Comparison of ENCODE assay signal across 23 cellular contexts in genomic region chr2:236840215-236840614, GRCh38.
DNase-seq lines count a peak whose midpoint lies in the region; ATAC-seq and TF ChIP-seq lines count a peak whose summit lies in the region.
"Had no signal": no experiment of that assay in that cellular context is flagged by ENCODE, and none has a peak within 500 bp of the region (broad histone marks: within the 10 kb centered on the region; RNA-seq: fewer than 3 reads in every experiment).

No MANE protein-coding gene starts in this region.

- no peak overlapping the region for H3K18ac ChIP-seq in mesenchymal stem cell (ENCODE audit: low read depth in 1 of 2, low read length in 2 of 2)

- CTCF ChIA-PET in BJ (lab: Yijun Ruan, JAX): interaction anchor here (1.1 to 1.2 kb wide), 2 partner anchors 14 to 187 kb away, joined by 3 to 4 read pairs; no protein-coding TSS in a partner anchor

- no peak overlapping the region for H2BK12ac ChIP-seq in mesenchymal stem cell (ENCODE audit: low read length in 2 of 2)

- intact Hi-C loops in gastrocnemius medialis (cut with DNase I; ENCODE audit: low total_unique reads): no loop called here

- ATAC-seq in gastrocnemius medialis: no peak
- ATAC-seq: CD8-positive, alpha-beta T cell; HCT116; Right ventricle myocardium inferior had no signal

- peak; percentile 40 for DNase-seq in BJ (ENCODE audit: low read depth)
- DNase-seq in GM23248: peak; percentile 28
- DNase-seq in gastrocnemius medialis: no peak
- DNase-seq in stimulated activated CD8-positive, alpha-beta memory T cell treated with anti-CD3 and anti-CD28 coated beads, Interleukin-4, amount 100 ng/mL, for 48 hours: no peak
- DNase-seq in mesenchymal stem cell: no peak
- DNase-seq in NCI-H2081 (lab: John Stamatoyannopoulos, UW): no peak
- DNase-seq: CD8-positive, alpha-beta T cell; DMS 273 treated with DMSO at 0.1 percent for 48 hours; DMS79; IMR-90; KG1; NCI-H1048; NCI-H1417; NCI-H1694; NCI-H2029 treated with DMSO at 0.1 percent for 48 hours; NCI-H2227 treated with DMSO at 0.1 percent for 48 hours; NCI-H526 treated with DMSO at 0.1 percent for 48 hours; PC-9; SJCRH30 had no signal

- no peak for TF ChIP-seq CTCF in BJ (IDR thresholded peaks at IDR 0.05; ENCODE audit: insufficient read depth, low read depth, low read length)
- no peak for TF ChIP-seq CTCF in gastrocnemius medialis (IDR thresholded peaks at IDR 0.05 in 4 of 5, conservative IDR thresholded peaks at IDR 0.05 in 1 of 5)

- H3K9me3 ChIP-seq in GM23248 (ENCODE audit: low read depth) (no peaks in the 10 kb centered on the region), gastrocnemius medialis (no peaks in the 10 kb centered on the region), mesenchymal stem cell (ENCODE audit: control insufficient read depth, low read length) (no peaks in the 10 kb centered on the region)
- H3K9me3 ChIP-seq: SJCRH30 had no signal

- no peaks in the 10 kb centered on the region for H4K20me1 ChIP-seq in GM23248 (ENCODE audit: insufficient read depth)

- no peak overlapping the region for H2BK120ac ChIP-seq in mesenchymal stem cell (ENCODE audit: low read depth, low read length)

- H3K4me2 ChIP-seq in GM23248 (ENCODE audit: unreplicated experiment) (no peak overlapping the region), mesenchymal stem cell (ENCODE audit: low read length, poor library complexity, severe bottlenecking) (no peak overlapping the region)
- H3K4me2 ChIP-seq: PC-9 had no signal

- no peak overlapping the region for H4K8ac ChIP-seq in mesenchymal stem cell (ENCODE audit: low read length)

- no peak overlapping the region for H2BK15ac ChIP-seq in mesenchymal stem cell (ENCODE audit: low read depth, poor library complexity, severe bottlenecking)

- H3K9me2 ChIP-seq in GM23248 (ENCODE audit: insufficient read depth): no peaks in the 10 kb centered on the region

- no peak overlapping the region for H3K23ac ChIP-seq in mesenchymal stem cell (ENCODE audit: low read length in 2 of 2)

- peaks cover 9% of the 10 kb centered on the region; the same call in 1 of the 2 replicates for H3K4me1 ChIP-seq in GM23248 (ENCODE audit: insufficient read depth)
- H3K4me1 ChIP-seq in gastrocnemius medialis: no peaks in the 10 kb centered on the region
- H3K4me1 ChIP-seq in mesenchymal stem cell (ENCODE audit: control insufficient read depth, insufficient read depth, low read depth, low read length): no peaks in the 10 kb centered on the region

- H2AFZ ChIP-seq in GM23248 (no peak overlapping the region), mesenchymal stem cell (ENCODE audit: low read depth, low read length) (no peak overlapping the region)
- H2AFZ ChIP-seq: PC-9 had no signal

- no peak overlapping the region for H3K4ac ChIP-seq in mesenchymal stem cell (ENCODE audit: low read depth in 1 of 2, low read length in 2 of 2)

- WGBS in GM23248 (ENCODE audit: low coverage in 1 of 2, low lambda C conversion rate in 2 of 2, missing lambda C conversion rate in 2 of 2), 2 experiments: 65 to 73% methylated on average over 3 of the region's 3 CpGs
- WGBS in mesenchymal stem cell: 95% methylated on average over 3 of the region's 3 CpGs

- no peak overlapping the region for H2AK5ac ChIP-seq in mesenchymal stem cell (ENCODE audit: low read length, severe bottlenecking)

- no peaks in the 10 kb centered on the region for H3K36me3 ChIP-seq in BJ (ENCODE audit: control insufficient read depth, insufficient read depth, low read length)
- no peaks in the 10 kb centered on the region for H3K36me3 ChIP-seq in GM23248 (ENCODE audit: low read depth)
- H3K36me3 ChIP-seq in gastrocnemius medialis: no peaks in the 10 kb centered on the region
- no peaks in the 10 kb centered on the region for H3K36me3 ChIP-seq in mesenchymal stem cell (ENCODE audit: control insufficient read depth in 1 of 2, insufficient read depth in 2 of 2, low read depth in 1 of 2, low read length in 2 of 2)
- H3K36me3 ChIP-seq: SJCRH30 had no signal

- H3K4me3 ChIP-seq in BJ (ENCODE audit: low read depth, low read length): no peak overlapping the region
- no peak overlapping the region for H3K4me3 ChIP-seq in GM23248
- H3K4me3 ChIP-seq in gastrocnemius medialis: no peak overlapping the region
- no peak overlapping the region for H3K4me3 ChIP-seq in mesenchymal stem cell (ENCODE audit: insufficient read depth in 1 of 2, low read depth in 1 of 2, low read length in 2 of 2)
- H3K4me3 ChIP-seq: PC-9, SJCRH30 had no signal

- H3K27ac ChIP-seq in GM23248 (no peak overlapping the region), cingulate gyrus (ENCODE audit: low read depth, low read length) (peak overlapping the region; percentile 21), gastrocnemius medialis (peak overlapping the region in 3 of 4 donors; percentile 2 to 52 (median 23)), mesenchymal stem cell (ENCODE audit: low read length, poor library complexity, severe bottlenecking) (no peak overlapping the region)
- H3K27ac ChIP-seq: C4-2B, PC-9, SJCRH30 had no signal

- H3K27me3 ChIP-seq in BJ (ENCODE audit: control insufficient read depth, insufficient read depth, low read length) (peaks cover 8% of the 10 kb centered on the region), GM23248 (replicated peaks; ENCODE audit: insufficient read depth) (peaks cover 32% of the 10 kb centered on the region), gastrocnemius medialis (no peaks in the 10 kb centered on the region), mesenchymal stem cell (ENCODE audit: control insufficient read depth in 1 of 2, insufficient read depth in 1 of 2, low read length in 2 of 2) (peaks cover 0 to 19% of the 10 kb centered on the region in 2 experiments)
- H3K27me3 ChIP-seq: SJCRH30 had no signal

- H3K79me2 ChIP-seq in GM23248 (ENCODE audit: insufficient read depth): no peaks in the 10 kb centered on the region

- no peak overlapping the region for H3K9ac ChIP-seq in GM23248
- no peak overlapping the region for H3K9ac ChIP-seq in mesenchymal stem cell (ENCODE audit: low read length)

- no peak overlapping the region for H4K91ac ChIP-seq in mesenchymal stem cell (ENCODE audit: low read length)

- TF ChIP-seq POLR2A in gastrocnemius medialis (IDR thresholded peaks at IDR 0.05): no peak

- POLR2A ChIA-PET in BJ (lab: Charles Lee): no interaction called here

- no peaks in the 10 kb centered on the region for H3F3A ChIP-seq in GM23248 (ENCODE audit: insufficient read depth)

- H2BK5ac ChIP-seq in mesenchymal stem cell (ENCODE audit: low read depth, low read length, poor library complexity, severe bottlenecking): no peak overlapping the region

- H3K79me1 ChIP-seq in mesenchymal stem cell (replicated peaks; ENCODE audit: low read length, poor library complexity, severe bottlenecking): no peaks in the 10 kb centered on the region

- no peak overlapping the region for H3K14ac ChIP-seq in mesenchymal stem cell (ENCODE audit: low read length in 2 of 2)

- in situ Hi-C loops in GM23248 (cut with MboI): no loop called here
- in situ Hi-C loops in gastrocnemius medialis (cut with MboI; ENCODE audit: low sequenced_read_pairs in 4 of 4): no loop called here

Comparison
In these comparisons a context has a peak if more than half of its experiments do, and no peak if none do; other contexts are left out.
1. DNase-seq: peak in BJ (single experiment) and GM23248 (single experiment); none in gastrocnemius medialis (0 of 2), stimulated activated CD8-positive, alpha-beta memory T cell treated with anti-CD3 and anti-CD28 coated beads, Interleukin-4, amount 100 ng/mL, for 48 hours (single experiment), mesenchymal stem cell (single experiment) and NCI-H2081 (0 of 2).
2. H3K27ac ChIP-seq: peak in cingulate gyrus (single experiment) and gastrocnemius medialis (3 of 4); none in GM23248 (single experiment) and mesenchymal stem cell (single experiment).